8 cellular contexts compared by ENCODE assay signal in genomic region chr3:93979850-93980677, GRCh38. TPM values are rescaled to one million over a fixed set of nuclear protein-coding genes. Genes with fewer than 3 reads are reported as not detected.
DNase-seq lines count a peak whose midpoint lies in the region; ATAC-seq, FAIRE-seq and TF ChIP-seq lines count a peak whose summit lies in the region.

TSS of gene ARL13B (plus strand) at chr3:93980155. CDS start at chr3:93980424, 269 bp downstream.

- TF ChIP-seq POLR2A in endothelial cell of umbilical vein (IDR thresholded peaks at IDR 0.05; ENCODE audit: low read depth, low read length) = peak; percentile 60

- dilution Hi-C loops in endothelial cell of umbilical vein (cut with MboI; ENCODE audit: extremely low pct_ligation_motif_present, low sequenced_read_pairs) = no loop called here

- TF ChIP-seq CTCF in OCI-LY3 (IDR thresholded peaks at IDR 0.05; ENCODE audit: low read depth, low read length) (no peak), endothelial cell of umbilical vein (IDR thresholded peaks at IDR 0.05; ENCODE audit: extremely low read depth in 1 of 2, insufficient read depth in 1 of 2, low read depth in 1 of 2, low read length in 2 of 2) (no peak)

- H3K27ac ChIP-seq in OCI-LY3 (ENCODE audit: low read length) (no peak within 1 kb of the TSS), endothelial cell of umbilical vein (ENCODE audit: insufficient read depth, low read depth, low read length) (peak within 1 kb of the TSS; percentile 74)

- no peaks in the 10 kb centered on the region for H4K20me1 ChIP-seq in OCI-LY3 (ENCODE audit: insufficient read depth, low read length)
- H4K20me1 ChIP-seq in endothelial cell of umbilical vein (replicated peaks; ENCODE audit: control insufficient read depth, extremely low read depth, insufficient read depth, low read length) = no peaks in the 10 kb centered on the region

- H3K36me3 ChIP-seq in OCI-LY3 (replicated peaks; ENCODE audit: low read depth, low read length) (no peaks in the 10 kb centered on the region), endothelial cell of umbilical vein (ENCODE audit: control insufficient read depth in 2 of 2, extremely low read depth in 1 of 2, insufficient read depth in 2 of 2, low read length in 2 of 2) (no peaks in the 10 kb centered on the region)

- intact Hi-C loops in endothelial cell of umbilical vein (cut with micrococcal nuclease) = loop anchor here (1.0 to 2.0 kb wide), 2 partner anchors 25 to 82 kb away; partner anchors contain the start of gene DHFR2

- H3K4me2 ChIP-seq in OCI-LY3 (ENCODE audit: low read length) (peak within 1 kb of the TSS; percentile 80), endothelial cell of umbilical vein (ENCODE audit: insufficient read depth, low read length) (peak within 1 kb of the TSS; percentile 98)

- H3K9ac ChIP-seq in OCI-LY3 (ENCODE audit: low read length) = peak within 1 kb of the TSS; percentile 76
- peak within 1 kb of the TSS; percentile 85 for H3K9ac ChIP-seq in endothelial cell of umbilical vein (replicated peaks; ENCODE audit: extremely low read depth, insufficient read depth, low read length)

- H3K27me3 ChIP-seq in OCI-LY3 (ENCODE audit: low read depth, low read length) (no peaks in the 10 kb centered on the region), endothelial cell of umbilical vein (ENCODE audit: control insufficient read depth in 2 of 2, insufficient read depth in 2 of 2, low read length in 2 of 2) (peaks cover 5 to 11% of the 10 kb centered on the region in 2 experiments)

- H3K79me2 ChIP-seq in OCI-LY3 (ENCODE audit: low read length) (peaks cover 10% of the 10 kb centered on the region), endothelial cell of umbilical vein (ENCODE audit: control insufficient read depth, insufficient read depth, low read length) (peaks cover 16% of the 10 kb centered on the region)

- H3K4me1 ChIP-seq in OCI-LY3 (ENCODE audit: low read length) = peaks cover 17% of the 10 kb centered on the region
- H3K4me1 ChIP-seq in endothelial cell of umbilical vein (ENCODE audit: control insufficient read depth, extremely low read depth, insufficient read depth, low read length) = peaks cover 15% of the 10 kb centered on the region

- ATAC-seq in GM21515 (IDR thresholded peaks at IDR 0.05; ENCODE audit: unreplicated experiment) = peak; percentile 100

- H2AFZ ChIP-seq in OCI-LY3 (ENCODE audit: low read depth, low read length) (peak within 1 kb of the TSS; percentile 88), endothelial cell of umbilical vein (ENCODE audit: low read depth, low read length) (peak within 1 kb of the TSS; percentile 96)

- H3K9me1 ChIP-seq in endothelial cell of umbilical vein (replicated peaks; ENCODE audit: control insufficient read depth, extremely low read depth, insufficient read depth, low read length) = no peaks in the 10 kb centered on the region

- H3K9me3 ChIP-seq in OCI-LY3 (ENCODE audit: insufficient read depth, low read length) (no peaks in the 10 kb centered on the region), endothelial cell of umbilical vein (replicated peaks; ENCODE audit: control insufficient read depth, insufficient read depth, low read length) (no peaks in the 10 kb centered on the region)

- CTCF ChIA-PET in endothelial cell of umbilical vein (lab: Charles Lee) = interaction anchor here (0.6 to 1.0 kb wide), 6 partner anchors 23 to 122 kb away, joined by 3 to 5 read pairs (median 3); partner anchors contain the start of genes DHFR2 and NSUN3

- TSS peak; percentile 57 for BruUV-seq in endothelial cell of umbilical vein (replicated peaks; lab: Mats Ljungman, UMichigan)

- peak within 1 kb of the TSS; percentile 93 for H3K4me3 ChIP-seq in OCI-LY3 (ENCODE audit: low read length)
- peak within 1 kb of the TSS; percentile 67 to 94 (median 92) for H3K4me3 ChIP-seq in endothelial cell of umbilical vein (replicated peaks in 1 of 3; ENCODE audit: insufficient read depth in 1 of 3, low read depth in 1 of 3, low read length in 3 of 3)

- DNase-seq in D341Med (ENCODE audit: low spot score) = peak; percentile 94
- DNase-seq in HuH-7 (ENCODE audit: low spot score) = peak; percentile 98
- DNase-seq in activated T-cell treated with anti-CD3 and anti-CD28 coated beads for 1 hour (ENCODE audit: low read depth) = peak; percentile 85
- peak; percentile 99 for DNase-seq in endothelial cell of umbilical vein (ENCODE audit: low read depth, low spot score)
- DNase-seq in midbrain (lab: John Stamatoyannopoulos, UW) = peak; percentile 98
- peak; percentile 89 to 90 for DNase-seq in stimulated activated CD8-positive, alpha-beta memory T cell treated with anti-CD3 and anti-CD28 coated beads, Interleukin-2, amount 100 ng/mL, for 1 hour (ENCODE audit: low read depth in 2 of 2)

- peak; percentile 97 for FAIRE-seq in endothelial cell of umbilical vein (lab: Jason Lieb, UNC)

- POLR2A ChIA-PET in endothelial cell of umbilical vein (lab: Charles Lee) = no interaction called here

TF ChIP-seq in endothelial cell of umbilical vein, 7 proteins besides CTCF, POLR2A, EP300 and RAD21:
- TF ChIP-seq GATA2 (IDR thresholded peaks at IDR 0.05; ENCODE audit: insufficient read depth, insufficient read length, low read depth, low read length) (no peak), POLR2AphosphoS5 (IDR thresholded peaks at IDR 0.05; ENCODE audit: insufficient read depth, low read depth, low read length) (peak; percentile 35)

RNA-seq across cellular contexts. Expression of gene ARL13B, which starts in this region (rescaled TPM):
- 8.6 and 12.7 TPM in 2 replicates for total RNA-seq in endothelial cell of umbilical vein
- polyA plus RNA-seq in endothelial cell of umbilical vein = 2.5 and 3.8 TPM in 2 replicates
- 3.7 TPM in 2 replicates for polyA plus RNA-seq in endothelial cell of umbilical vein (2011; cell fraction: cytosol; rRNA removed)
- 5.3 and 7.3 TPM in 2 replicates for polyA plus RNA-seq in endothelial cell of umbilical vein (2011; cell fraction: nucleus; rRNA removed)
- polyA plus RNA-seq in endothelial cell of umbilical vein (2012) = 6.2 and 6.4 TPM in 2 replicates
- 2.3 and 2.4 TPM in 2 replicates for polyA minus RNA-seq in endothelial cell of umbilical vein
- polyA minus RNA-seq in endothelial cell of umbilical vein (2011; cell fraction: cytosol; rRNA and poly(A)+ RNA removed) = 12.7 TPM
- 4.5 and 6.7 TPM in 2 replicates for polyA minus RNA-seq in endothelial cell of umbilical vein (2011; cell fraction: nucleus; rRNA and poly(A)+ RNA removed)
